Comparison of ENCODE assay signal across 16 cellular contexts in the genomic region with DNA sequence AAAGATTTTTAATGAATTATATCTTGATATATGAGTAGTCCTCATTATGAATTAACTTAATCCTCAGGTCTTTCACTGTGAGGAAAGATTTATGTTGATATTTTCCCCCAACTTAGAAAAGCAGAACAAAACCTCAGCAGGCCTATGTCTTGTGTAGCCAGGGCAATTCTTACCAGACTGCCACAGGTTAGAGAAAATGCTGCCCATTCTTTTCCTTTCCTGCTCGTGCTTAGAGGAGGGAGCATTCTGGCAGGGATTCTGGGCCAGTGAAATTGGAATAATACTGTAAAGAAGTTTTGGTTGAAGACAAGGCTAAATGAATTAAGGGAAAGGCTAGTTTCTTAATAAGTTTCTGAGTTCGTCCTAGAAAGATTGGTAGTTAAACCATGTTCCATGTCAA.
"Had no signal": no experiment of that assay in that cellular context is flagged by ENCODE, and none has a peak within 500 bp of the region (broad histone marks: within the 10 kb centered on the region; RNA-seq: fewer than 3 reads in every experiment).

No MANE protein-coding gene starts in this region.

- H3K27ac ChIP-seq: body of pancreas, epithelial cell of prostate, lower lobe of right lung, right atrium auricular region had no signal

- H3K9me3 ChIP-seq: body of pancreas, lower lobe of right lung, right atrium auricular region, SK-N-SH had no signal

- H3K27ac Mint-ChIP-seq: activated CD4-positive, alpha-beta memory T cell treated with anti-CD3 and anti-CD28 coated beads for 36 hours; activated naive CD4-positive, alpha-beta T cell treated with anti-CD3 and anti-CD28 coated beads, Interleukin-2, amount 50 U/mL, for 72 hours had no signal

- H3K9me2 ChIP-seq: SK-N-SH had no signal

- H3K36me3 ChIP-seq: lower lobe of right lung, right atrium auricular region had no signal

- H3K4me2 ChIP-seq: SK-N-SH had no signal

- DNase-seq: activated CD4-positive, alpha-beta memory T cell treated with anti-CD3 and anti-CD28 coated beads for 36 hours; activated effector memory CD4-positive, alpha-beta T cell treated with anti-CD3 and anti-CD28 coated beads, Interleukin-2, amount 50 U/mL, for 16 hours; activated T-cell treated with anti-CD3 and anti-CD28 coated beads, Interleukin-2, amount 50 U/mL, for 4 hours; amniotic stem cell; body of pancreas; cortex of kidney; effector memory CD4-positive, alpha-beta T cell; head of caudate nucleus; left colon; lower lobe of right lung; SK-N-SH; small intestine; stimulated activated naive CD8-positive, alpha-beta T cell treated with anti-CD3 and anti-CD28 coated beads, Interleukin-15, Interleukin-2, amounts not matched to agents 100 U/mL and 50 U/mL, for 24 hours had no signal

- H3K9me3 Mint-ChIP-seq: activated CD4-positive, alpha-beta memory T cell treated with anti-CD3 and anti-CD28 coated beads for 36 hours; activated naive CD4-positive, alpha-beta T cell treated with anti-CD3 and anti-CD28 coated beads, Interleukin-2, amount 50 U/mL, for 72 hours; activated T-cell treated with anti-CD3 and anti-CD28 coated beads, Interleukin-2, amount 50 U/mL, for 4 hours had no signal

- ATAC-seq: activated naive CD4-positive, alpha-beta T cell treated with anti-CD3 and anti-CD28 coated beads, Interleukin-2, amount 50 U/mL, for 72 hours; activated T-cell treated with anti-CD3 and anti-CD28 coated beads, Interleukin-2, amount 50 U/mL, for 4 hours; body of pancreas; lower lobe of right lung; stimulated activated naive CD8-positive, alpha-beta T cell treated with anti-CD3 and anti-CD28 coated beads, Interleukin-15, Interleukin-2, amounts not matched to agents 100 U/mL and 50 U/mL, for 24 hours had no signal

- H3K4me3 ChIP-seq: body of pancreas, lower lobe of right lung, right atrium auricular region had no signal

- H3K36me3 Mint-ChIP-seq: activated CD4-positive, alpha-beta memory T cell treated with anti-CD3 and anti-CD28 coated beads for 36 hours; activated naive CD4-positive, alpha-beta T cell treated with anti-CD3 and anti-CD28 coated beads, Interleukin-2, amount 50 U/mL, for 72 hours had no signal

- H3K4me3 Mint-ChIP-seq: activated CD4-positive, alpha-beta memory T cell treated with anti-CD3 and anti-CD28 coated beads for 36 hours; activated T-cell treated with anti-CD3 and anti-CD28 coated beads, Interleukin-2, amount 50 U/mL, for 4 hours had no signal

- H3K27me3 ChIP-seq: body of pancreas, right atrium auricular region had no signal
